In the genomic region with DNA sequence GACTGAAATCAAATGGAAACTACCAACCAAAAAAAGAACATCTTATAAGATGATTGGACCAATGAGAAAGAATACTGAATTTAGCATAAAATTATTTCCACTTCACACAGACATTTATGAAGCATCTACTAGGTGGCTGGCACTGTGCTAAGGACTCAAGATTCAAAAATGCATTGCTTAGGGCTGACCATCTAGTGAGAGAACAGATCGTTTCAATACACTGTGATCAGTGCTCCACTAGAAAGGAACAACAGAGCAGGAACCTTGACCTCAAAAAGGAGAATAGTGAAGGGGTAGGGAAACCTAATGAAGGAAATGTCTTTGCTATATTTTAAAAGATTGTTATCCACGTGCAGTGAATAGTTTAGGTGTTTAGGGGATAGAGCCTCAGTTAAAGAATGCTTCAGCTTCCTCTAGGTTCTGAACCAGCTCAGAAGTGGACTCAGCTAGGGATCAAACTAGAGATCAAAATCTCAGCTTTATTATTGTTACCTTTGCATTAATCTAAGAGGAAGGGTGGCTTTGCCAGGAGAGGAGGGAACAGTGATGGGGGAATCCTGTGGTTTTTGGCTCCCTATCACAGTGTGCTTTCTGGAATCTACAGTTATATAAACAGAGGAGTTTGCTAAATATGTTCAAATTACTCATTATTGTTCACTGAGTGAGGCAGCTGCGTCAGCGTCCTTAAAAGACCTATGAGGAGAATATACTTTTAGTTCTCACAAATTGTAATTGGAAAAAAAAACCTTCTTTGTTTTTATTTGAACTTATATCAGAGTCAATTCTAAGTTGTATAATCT, we compare ENCODE assay signal across 13 cellular contexts. TPM values are rescaled to one million over a fixed set of nuclear protein-coding genes. Genes with fewer than 3 reads are reported as not detected.
DNase-seq lines count a peak whose midpoint lies in the region; ATAC-seq and TF ChIP-seq lines count a peak whose summit lies in the region.
"Had no signal": no experiment of that assay in that cellular context is flagged by ENCODE, and none has a peak within 500 bp of the region (broad histone marks: within the 10 kb centered on the region; RNA-seq: fewer than 3 reads in every experiment).

No MANE protein-coding gene starts in this region.

- peak in 6 of 8 donors; percentile 15 to 73 (median 49) for ATAC-seq in heart right ventricle
- ATAC-seq in Right ventricle myocardium inferior = no peak

- H3K36me3 ChIP-seq in heart right ventricle (no peaks in the 10 kb centered on the region), SJCRH30 (no peaks in the 10 kb centered on the region), testis (ENCODE audit: low read depth, missing control alignments) (no peaks in the 10 kb centered on the region)
- H3K36me3 ChIP-seq: BLaER1, thyroid gland had no signal

- H3K27me3 ChIP-seq in heart right ventricle (no peaks in the 10 kb centered on the region), SJCRH30 (no peaks in the 10 kb centered on the region), testis (no peaks in the 10 kb centered on the region)
- H3K27me3 ChIP-seq: BLaER1, thyroid gland had no signal

- intact Hi-C loops in heart right ventricle (cut with DNase I) (no loop called here), Right ventricle myocardium inferior (cut with DNase I) (no loop called here), testis (cut with DNase I; ENCODE audit: low total_unique reads) (no loop called here), lower leg skin (cut with DNase I; ENCODE audit: low total_unique reads) (no loop called here)

- DNase-seq in heart right ventricle = peak in 1 of 2 donors; percentile 12
- no peak for DNase-seq in Right ventricle myocardium inferior (ENCODE audit: missing footprints)
- peak; percentile 46 to 67 for DNase-seq in SJCRH30
- DNase-seq in fibroblast of villous mesenchyme (ENCODE audit: low read depth) = peak; percentile 85
- DNase-seq in testis = peak; percentile 29
- DNase-seq in lower leg skin (ENCODE audit: low spot score in 2 of 2) = no peak
- DNase-seq in ecto neural progenitor cell (ENCODE audit: low spot score) = no peak
- DNase-seq in activated naive CD4-positive, alpha-beta T cell treated with Interleukin-2 at 50 U/mL for 16 hours = no peak
- DNase-seq: activated effector memory CD4-positive, alpha-beta T cell treated with anti-CD3 and anti-CD28 coated beads, Interleukin-2, amount 50 U/mL, for 16 hours; effector CD4-positive, alpha-beta T cell; thyroid gland had no signal

- no peak for TF ChIP-seq POLR2A in testis (IDR thresholded peaks at IDR 0.05)
- TF ChIP-seq POLR2A in lower leg skin (IDR thresholded peaks at IDR 0.05) = no peak

- H3K27ac ChIP-seq in heart right ventricle (no peak overlapping the region), SJCRH30 (peak overlapping the region; percentile 52), testis (peak overlapping the region; percentile 6 to 11)
- H3K27ac ChIP-seq: BLaER1, thyroid gland had no signal

- no peak for TF ChIP-seq CTCF in heart right ventricle (IDR thresholded peaks at IDR 0.05)
- no peak for TF ChIP-seq CTCF in fibroblast of villous mesenchyme (IDR thresholded peaks at IDR 0.05; ENCODE audit: insufficient read depth, low read depth, low read length)
- TF ChIP-seq CTCF in testis (IDR thresholded peaks at IDR 0.05) = no peak
- no peak for TF ChIP-seq CTCF in lower leg skin (IDR thresholded peaks at IDR 0.05)

- H3K9me3 ChIP-seq in heart right ventricle (no peaks in the 10 kb centered on the region), SJCRH30 (replicated peaks) (peaks cover 3% of the 10 kb centered on the region; the same call in 1 of the 2 replicates), testis (no peaks in the 10 kb centered on the region)
- H3K9me3 ChIP-seq: BLaER1, thyroid gland had no signal

- H3K4me3 ChIP-seq in heart right ventricle = no peak overlapping the region
- no peak overlapping the region for H3K4me3 ChIP-seq in SJCRH30
- H3K4me3 ChIP-seq in fibroblast of villous mesenchyme (ENCODE audit: low read depth, low read length) = no peak overlapping the region
- H3K4me3 ChIP-seq in testis = no peak overlapping the region
- H3K4me3 ChIP-seq in lower leg skin (ENCODE audit: low read depth, poor library complexity, severe bottlenecking) = no peak overlapping the region
- H3K4me3 ChIP-seq: BLaER1, thyroid gland had no signal

- H3K4me1 ChIP-seq in heart right ventricle (peaks cover 0 to 8% (median 0%) of the 10 kb centered on the region in 9 donors), SJCRH30 (peaks cover 20% of the 10 kb centered on the region), testis (no peaks in the 10 kb centered on the region)
- H3K4me1 ChIP-seq: BLaER1 had no signal

- 43 to 67% methylated on average over 4 of the region's 4 CpGs for WGBS in heart right ventricle, 2 donors
- 37 to 42% methylated on average over 4 of the region's 4 CpGs for WGBS in testis, 2 donors
- WGBS in lower leg skin, 2 donors = 25 to 37% methylated on average over 4 of the region's 4 CpGs

RNA-seq across cellular contexts. Expression of a gene that starts 16.2 kb away (rescaled TPM):
- total RNA-seq in heart right ventricle = 10 to 100 TPM in 1 of 10 donors, 1 to 10 TPM in 9; 6.3 to 10.3 (median 9.0) TPM
- polyA plus RNA-seq in heart right ventricle = 1 to 10 TPM; 4.7 to 5.9 TPM
- 8.0 TPM for total RNA-seq in Right ventricle myocardium inferior
- total RNA-seq in SJCRH30 (2014; rRNA removed; shearing (Covaris generic)) = 4.1 and 5.4 TPM in 2 replicates
- 5.6 and 6.1 TPM in 2 replicates for total RNA-seq in fibroblast of villous mesenchyme
- 10 to 100 TPM; 14.6 to 23.6 TPM for total RNA-seq in testis
- 14.1 TPM for polyA plus RNA-seq in testis (ENCODE audit: insufficient read depth, low read depth, low replicate concordance)
- total RNA-seq in lower leg skin = 1 to 10 TPM; 4.7 to 7.9 (median 5.3) TPM

RNA-seq across cellular contexts. Expression of a gene that starts 46.4 kb away (rescaled TPM):
- total RNA-seq in heart right ventricle (100 to 1,000 TPM; 105 to 185 (median 132) TPM), Right ventricle myocardium inferior (159 TPM), fibroblast of villous mesenchyme (0.32 and 0.43 TPM in 2 replicates), testis (1 to 10 TPM; 1.7 to 4.3 TPM), lower leg skin (under 1 TPM; 0.13 to 0.98 (median 0.73) TPM)
- polyA plus RNA-seq in heart right ventricle (10 to 100 TPM; 32.5 to 37.7 TPM), testis (ENCODE audit: insufficient read depth, low read depth, low replicate concordance) (11.7 TPM)
- 21.1 and 26.1 TPM in 2 replicates for total RNA-seq in SJCRH30 (2014; rRNA removed; shearing (Covaris generic))
- total RNA-seq: HT-29 had no signal

Comparison
In these comparisons a context has a peak if more than half of its experiments do, and no peak if none do; other contexts are left out.
1. DNase-seq: peak in SJCRH30 (2 of 2), fibroblast of villous mesenchyme (single experiment) and testis (single experiment); none in Right ventricle myocardium inferior (single experiment), lower leg skin (0 of 2), ecto neural progenitor cell (single experiment) and activated naive CD4-positive, alpha-beta T cell treated with Interleukin-2 at 50 U/mL for 16 hours (single experiment).
2. H3K27ac ChIP-seq: peak in SJCRH30 (single experiment) and testis (2 of 2); none in heart right ventricle (0 of 10).